8 cellular contexts compared by ENCODE assay signal in genomic region chr19:3360494-3361383, GRCh38. TPM values are rescaled to one million over a fixed set of nuclear protein-coding genes. Genes with fewer than 3 reads are reported as not detected.
A peak's percentile ranks its signal among the peaks of the same experiment; 100 is the strongest.
DNase-seq lines count a peak whose midpoint lies in the region; ATAC-seq and TF ChIP-seq lines count a peak whose summit lies in the region.

No MANE protein-coding gene starts in this region.

- H3K79me2 ChIP-seq in SU-DHL-6 (ENCODE audit: insufficient read depth, low read length) (no peaks in the 10 kb centered on the region), hepatocyte (peaks cover 10% of the 10 kb centered on the region)

- DNase-seq in AG09309 (ENCODE audit: low read depth) (no peak), GM20000 (ENCODE audit: low spot score) (peak; percentile 91), amygdala (lab: John Stamatoyannopoulos, UW) (peak in 50 of 56 donors; percentile 13 to 84 (median 66)), hepatocyte (ENCODE audit: low spot score) (no peak)

- no peak overlapping the region for H3K27ac ChIP-seq in SU-DHL-6 (ENCODE audit: low read depth, low read length)
- H3K27ac ChIP-seq in hepatocyte = no peak overlapping the region

- 2% methylated on average over 61 of the region's 80 CpGs for WGBS in hepatocyte (ENCODE audit: low lambda C conversion rate, missing lambda C conversion rate)

- H3K4me1 ChIP-seq in hepatocyte (ENCODE audit: insufficient read depth) (peaks cover 22% of the 10 kb centered on the region), skeletal muscle satellite cell (ENCODE audit: control insufficient read depth, insufficient read depth, low read length) (peaks cover 29% of the 10 kb centered on the region)

- H3K9me2 ChIP-seq in SU-DHL-6 (replicated peaks; ENCODE audit: insufficient read depth, low read length) = no peaks in the 10 kb centered on the region
- no peaks in the 10 kb centered on the region for H3K9me2 ChIP-seq in hepatocyte (replicated peaks; ENCODE audit: insufficient read depth)

- H3K9ac ChIP-seq in SU-DHL-6 (ENCODE audit: low read length) (no peak overlapping the region), skeletal muscle satellite cell (ENCODE audit: low read depth, low read length) (peak overlapping the region; percentile 75)

- H4K20me1 ChIP-seq in SU-DHL-6 (ENCODE audit: low read depth, low read length) (no peaks in the 10 kb centered on the region), hepatocyte (ENCODE audit: insufficient read depth, poor library complexity, severe bottlenecking) (peaks cover 4% of the 10 kb centered on the region)

- H3F3A ChIP-seq in SU-DHL-6 (ENCODE audit: insufficient read depth) = no peaks in the 10 kb centered on the region; the same call in 1 of the 2 replicates

- peak overlapping the region; percentile 38 for H3K4me2 ChIP-seq in SU-DHL-6 (ENCODE audit: low read depth, low read length, poor library complexity, severe bottlenecking)
- peak overlapping the region; percentile 94 for H3K4me2 ChIP-seq in hepatocyte
- H3K4me2 ChIP-seq in skeletal muscle satellite cell (ENCODE audit: low read length) = peak overlapping the region; percentile 100

- H2AFZ ChIP-seq in SU-DHL-6 (ENCODE audit: low read depth, low read length, severe bottlenecking) (no peak overlapping the region), hepatocyte (peak overlapping the region; percentile 31)

- H3K36me3 ChIP-seq in SU-DHL-6 (ENCODE audit: low read length) = no peaks in the 10 kb centered on the region
- no peaks in the 10 kb centered on the region for H3K36me3 ChIP-seq in hepatocyte (replicated peaks; ENCODE audit: insufficient read depth, low read depth)
- no peaks in the 10 kb centered on the region for H3K36me3 ChIP-seq in skeletal muscle satellite cell (ENCODE audit: insufficient read depth, low read length)

- ATAC-seq in HG03045 (IDR thresholded peaks at IDR 0.05; ENCODE audit: unreplicated experiment) = no peak
- no peak for ATAC-seq in HG03196 (IDR thresholded peaks at IDR 0.05; ENCODE audit: unreplicated experiment)

- no peaks in the 10 kb centered on the region for H3K27me3 ChIP-seq in SU-DHL-6 (ENCODE audit: low read length)
- H3K27me3 ChIP-seq in hepatocyte = peaks cover 77% of the 10 kb centered on the region
- no peaks in the 10 kb centered on the region for H3K27me3 ChIP-seq in skeletal muscle satellite cell (ENCODE audit: control insufficient read depth, insufficient read depth, low read length)

- H3K4me3 ChIP-seq in AG09309 (ENCODE audit: control insufficient read depth, low read depth, low read length) (peak overlapping the region; percentile 63), SU-DHL-6 (ENCODE audit: insufficient read depth, low read length, poor library complexity, severe bottlenecking) (no peak overlapping the region), hepatocyte (peak overlapping the region; percentile 52), skeletal muscle satellite cell (ENCODE audit: low read length) (peak overlapping the region; percentile 79)

- TF ChIP-seq CTCF in AG09309 (IDR thresholded peaks at IDR 0.05; ENCODE audit: control insufficient read depth, insufficient read depth, low read depth, low read length, missing control alignments) (peak; percentile 13), GM20000 (IDR thresholded peaks at IDR 0.05; ENCODE audit: extremely low read depth, missing control alignments) (no peak), SU-DHL-6 (IDR thresholded peaks at IDR 0.05; ENCODE audit: insufficient read depth, low read length, poor library complexity, severe bottlenecking) (no peak), hepatocyte (IDR thresholded peaks at IDR 0.05; ENCODE audit: poor library complexity) (peak; percentile 4)

- H3K9me3 ChIP-seq in SU-DHL-6 (ENCODE audit: insufficient read depth, low read length) = no peaks in the 10 kb centered on the region
- H3K9me3 ChIP-seq in hepatocyte (ENCODE audit: low read depth) = no peaks in the 10 kb centered on the region
- H3K9me3 ChIP-seq in skeletal muscle satellite cell (replicated peaks; ENCODE audit: low read length) = no peaks in the 10 kb centered on the region

RNA-seq across cellular contexts. Expression of gene NFIC, which starts 5.6 kb away (rescaled TPM):
- total RNA-seq in hepatocyte = 7.1 and 7.8 TPM in 2 replicates
- 20.9 and 30.5 TPM in 2 replicates for polyA plus RNA-seq in hepatocyte
- 72.1 and 73.3 TPM in 2 replicates for total RNA-seq in skeletal muscle satellite cell (2012; rRNA removed)

Comparison
In these comparisons a context has a peak if more than half of its experiments do, and no peak if none do; other contexts are left out.
1. DNase-seq: peak in GM20000 (single experiment) and amygdala (50 of 56); none in AG09309 (single experiment) and hepatocyte (single experiment).
2. CTCF ChIP-seq: peak in AG09309 (single experiment) and hepatocyte (single experiment); none in GM20000 (single experiment) and SU-DHL-6 (single experiment).
3. H3K4me2 ChIP-seq: peak in every context shown above with its lines; median percentile 100 in skeletal muscle satellite cell; 94 in hepatocyte; 38 in SU-DHL-6.